In the genomic region with DNA sequence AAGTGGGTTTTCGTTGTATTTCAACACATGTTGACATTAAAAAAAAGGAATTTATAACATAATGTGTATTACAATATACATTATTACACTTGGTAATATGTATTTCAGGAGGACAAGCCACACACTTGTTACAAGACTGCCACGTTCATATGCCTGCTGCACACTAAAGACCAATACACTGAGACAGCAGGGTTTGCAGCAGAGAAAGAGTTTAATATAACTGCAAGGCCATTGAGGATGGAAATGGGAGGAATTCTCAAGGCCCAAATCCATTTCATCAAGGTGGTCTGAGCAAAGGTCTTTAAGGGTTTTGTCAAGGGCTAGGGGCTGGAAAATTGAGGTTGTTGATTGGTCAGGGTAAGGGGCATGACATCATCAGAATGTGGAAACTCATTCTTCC, we compare ENCODE assay signal across 34 cellular contexts.
"Had no signal": no experiment of that assay in that cellular context is flagged by ENCODE, and none has a peak within 500 bp of the region (broad histone marks: within the 10 kb centered on the region; RNA-seq: fewer than 3 reads in every experiment).

No MANE protein-coding gene starts in this region.

- H3K27ac ChIP-seq: adrenal gland, body of pancreas, brain microvascular endothelial cell, breast epithelium, VCaP had no signal

- ATAC-seq: activated CD4-positive, alpha-beta T cell treated with anti-CD3 and anti-CD28 coated beads for 36 hours; activated CD8-positive, alpha-beta memory T cell treated with anti-CD3 and anti-CD28 coated beads, Interleukin-2, amount 10 ng/mL, durations not matched to agents 7 days and 5 days; activated CD8-positive, alpha-beta T cell treated with anti-CD3 and anti-CD28 coated beads, Interleukin-2, amount 10 ng/mL, durations not matched to agents 7 days and 5 days; activated naive CD4-positive, alpha-beta T cell treated with anti-CD3 and anti-CD28 coated beads, Interleukin-2, amount 50 U/mL, for 72 hours; activated T-cell treated with anti-CD3 and anti-CD28 coated beads, Interleukin-2, amount 50 U/mL, for 72 hours; activated T-helper 17 cell treated with anti-CD3 and anti-CD28 coated beads, Interleukin-2, amount 50 U/mL, for 72 hours; body of pancreas had no signal

- DNase-seq: activated B cell treated with CpG ODN at 0.5 μM for 24 hours; activated CD4-positive, alpha-beta memory T cell treated with anti-CD3 and anti-CD28 coated beads, Interleukin-2, amount 10 ng/mL, durations not matched to agents 7 days and 5 days; activated CD4-positive, alpha-beta T cell treated with anti-CD3 and anti-CD28 coated beads for 36 hours; activated CD4-positive, alpha-beta T cell treated with anti-CD3 and anti-CD28 coated beads for 48 hours; activated CD4-positive, alpha-beta T cell treated with anti-CD3 and anti-CD28 coated beads, Interleukin-2, amount 10 ng/mL, durations not matched to agents 7 days and 5 days; activated CD4-positive, alpha-beta T cell treated with anti-CD3 and anti-CD28 coated beads, Interleukin-2, amount 50 U/mL, for 48 hours; activated CD4-positive, CD25-positive, alpha-beta regulatory T cell treated with anti-CD3 and anti-CD28 coated beads, Interleukin-2, amount 50 U/mL, for 72 hours; activated CD8-positive, alpha-beta memory T cell treated with anti-CD3 and anti-CD28 coated beads for 24 hours; activated CD8-positive, alpha-beta memory T cell treated with anti-CD3 and anti-CD28 coated beads, Interleukin-2, amount 10 ng/mL, durations not matched to agents 7 days and 5 days; activated CD8-positive, alpha-beta memory T cell treated with anti-CD3 and anti-CD28 coated beads, Interleukin-2, amount 50 U/mL, for 48 hours; activated CD8-positive, alpha-beta T cell treated with anti-CD3 and anti-CD28 coated beads, Interleukin-2, amount 10 ng/mL, durations not matched to agents 7 days and 5 days; activated effector memory CD4-positive, alpha-beta T cell treated with anti-CD3 and anti-CD28 coated beads, Interleukin-2, amount 50 U/mL, for 16 hours; activated gamma-delta T cell treated with Interleukin-2 at 50 U/mL for 16 hours; activated naive CD4-positive, alpha-beta T cell; activated naive CD4-positive, alpha-beta T cell treated with anti-CD3 and anti-CD28 coated beads for 36 hours; activated naive CD4-positive, alpha-beta T cell treated with anti-CD3 and anti-CD28 coated beads, Interleukin-2, amount 50 U/mL, for 16 hours; activated naive CD8-positive, alpha-beta T cell treated with anti-CD3 and anti-CD28 coated beads for 36 hours; activated T-cell treated with anti-CD3 and anti-CD28 coated beads, Interleukin-2, amount 50 U/mL, for 24 hours; activated T-cell treated with anti-CD3 and anti-CD28 coated beads, Interleukin-2, amount 50 U/mL, for 72 hours; adrenal gland; amniotic stem cell; aorta; body of pancreas; brain microvascular endothelial cell; central memory CD4-positive, alpha-beta T cell; T-helper 2 cell; T-helper 9 cell had no signal

- H3K4me1 ChIP-seq: adrenal gland, body of pancreas, breast epithelium had no signal

- H3K4me3 ChIP-seq: adrenal gland, body of pancreas, breast epithelium had no signal

- H3K36me3 ChIP-seq: adrenal gland, brain microvascular endothelial cell, breast epithelium had no signal

- H3K27me3 ChIP-seq: adrenal gland, body of pancreas, brain microvascular endothelial cell, breast epithelium had no signal

- FAIRE-seq: astrocyte, colon, TTC549 had no signal
